ENCODE assay signal across 8 cellular contexts in the genomic region with DNA sequence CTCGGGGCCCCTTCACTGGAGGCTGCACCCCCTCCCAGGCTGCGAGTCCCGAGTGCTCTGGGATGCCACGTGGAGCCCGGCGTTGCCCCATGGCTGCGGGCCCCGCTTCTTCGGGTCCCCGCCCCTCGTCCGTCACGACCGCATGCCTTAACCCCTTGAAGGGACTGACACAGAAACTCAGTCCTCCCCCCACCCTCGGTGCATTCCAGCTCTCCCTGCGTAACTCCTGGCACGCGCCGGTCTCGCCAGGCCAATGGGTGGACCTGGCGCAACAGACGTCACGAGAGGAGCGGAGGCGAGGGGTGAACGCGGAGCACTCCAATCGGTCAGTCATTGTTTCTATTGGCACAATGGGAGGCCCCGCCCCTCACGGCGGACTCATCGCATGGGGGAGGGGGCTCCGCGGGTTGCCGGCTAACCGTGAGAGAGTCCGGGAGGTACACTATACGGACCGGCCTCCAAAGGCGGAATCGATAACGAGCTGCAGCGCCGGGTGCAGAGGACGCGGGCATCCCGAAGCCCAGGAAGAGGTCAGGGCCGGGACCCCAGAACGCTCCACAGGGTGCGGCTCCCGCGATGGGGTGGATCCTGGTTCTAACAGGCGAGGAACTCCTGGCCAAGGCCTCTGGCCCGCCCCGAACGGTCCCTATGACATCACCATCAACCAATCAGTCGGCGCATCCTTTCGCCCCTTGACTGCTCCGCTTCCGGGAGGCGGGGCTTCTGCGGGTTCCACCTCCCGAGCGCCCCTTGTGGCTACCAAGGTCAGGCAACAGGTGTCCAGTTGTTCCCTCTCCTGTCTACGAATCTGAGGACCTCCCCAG. TPM values are rescaled to one million over a fixed set of nuclear protein-coding genes. Genes with fewer than 3 reads are reported as not detected.
DNase-seq lines count a peak whose midpoint lies in the region; ATAC-seq and TF ChIP-seq lines count a peak whose summit lies in the region.

No MANE protein-coding gene starts in this region.

- ATAC-seq in HG02840 (IDR thresholded peaks at IDR 0.05; ENCODE audit: low FRiP score, unreplicated experiment): peak; percentile 85

- peak; percentile 70 for TF ChIP-seq CTCF in GM13976 (IDR thresholded peaks at IDR 0.05; ENCODE audit: borderline replicate concordance, control extremely low read depth, extremely low read depth, insufficient read depth, missing control alignments)
- peak; percentile 85 for TF ChIP-seq CTCF in astrocyte of the spinal cord (IDR thresholded peaks at IDR 0.05; ENCODE audit: low read depth, low read length)

- peak; percentile 99 for DNase-seq in GM13976 (ENCODE audit: low spot score)
- peak; percentile 91 to 94 for DNase-seq in NCI-H187 (lab: John Stamatoyannopoulos, UW)
- DNase-seq in T-helper 9 cell: peak; percentile 74
- peak; percentile 97 for DNase-seq in astrocyte of the spinal cord (ENCODE audit: low read depth, low spot score)
- DNase-seq in hippocampal formation (lab: John Stamatoyannopoulos, UW): peak; percentile 92
- DNase-seq in renal cortical epithelial cell (ENCODE audit: low read depth): peak; percentile 95
- no peak for DNase-seq in cortex of kidney (lab: John Stamatoyannopoulos, UW)

- H3K4me3 ChIP-seq in astrocyte of the spinal cord (ENCODE audit: low read depth, low read length): peak overlapping the region; percentile 57

- in situ Hi-C loops in GM13976 (cut with MboI; ENCODE audit: low sequenced_read_pairs, unreplicated experiment): no loop called here
- in situ Hi-C loops in astrocyte of the spinal cord (cut with HindIII; ENCODE audit: low sequenced_read_pairs): no loop called here

RNA-seq across cellular contexts. Expression of a gene that starts 1.0 kb away (rescaled TPM):
- 1.9 and 2.7 TPM in 2 replicates for total RNA-seq in renal cortical epithelial cell

RNA-seq across cellular contexts. Expression of a gene that starts 22.0 kb away (rescaled TPM):
- total RNA-seq in renal cortical epithelial cell: 6.3 and 26.7 TPM in 2 replicates

RNA-seq across cellular contexts. Expression of a gene that starts 28.4 kb away (rescaled TPM):
- 21.0 and 45.5 TPM in 2 replicates for total RNA-seq in renal cortical epithelial cell

RNA-seq across cellular contexts. Expression of a gene that starts 42.1 kb away (rescaled TPM):
- total RNA-seq in renal cortical epithelial cell: not detected in 2 replicates

RNA-seq across cellular contexts. Expression of a gene that starts 53.3 kb away (rescaled TPM):
- 50.7 and 96.5 TPM in 2 replicates for total RNA-seq in renal cortical epithelial cell
